ENCODE assay signal across 30 cellular contexts in the genomic region with DNA sequence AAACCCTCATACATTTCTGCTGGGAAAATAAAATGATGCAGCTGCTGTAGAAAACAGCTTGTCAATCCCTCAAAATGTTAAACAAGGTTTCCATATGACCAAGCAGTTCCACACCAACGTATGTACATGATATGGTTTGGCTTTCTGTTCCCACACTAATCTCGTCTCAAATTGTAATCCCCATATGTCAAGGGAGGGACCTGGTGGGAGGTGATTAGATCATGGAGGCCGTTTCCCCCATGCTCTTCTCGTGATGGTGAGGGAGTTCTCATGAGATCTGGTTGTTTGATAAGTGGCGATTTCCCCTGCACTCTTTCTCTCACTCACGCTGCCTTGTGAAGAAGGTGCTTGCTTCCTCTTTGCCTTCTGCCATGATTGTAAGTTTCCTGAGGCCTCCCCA.
DNase-seq lines count a peak whose midpoint lies in the region; ATAC-seq and TF ChIP-seq lines count a peak whose summit lies in the region.
"Had no signal": no experiment of that assay in that cellular context is flagged by ENCODE, and none has a peak within 500 bp of the region (broad histone marks: within the 10 kb centered on the region; RNA-seq: fewer than 3 reads in every experiment).

No MANE protein-coding gene starts in this region.

- no peaks in the 10 kb centered on the region for H3K36me3 Mint-ChIP-seq in CD4-positive, alpha-beta T cell (ENCODE audit: low read depth)
- H3K36me3 Mint-ChIP-seq: natural killer cell treated with Interleukin-12 subunit alpha and Interleukin-12 subunit beta and Interleukin-15 and Interleukin-18, amount 100 ng/mL, for 72 hours had no signal

- H2BK5ac ChIP-seq in mesendoderm (ENCODE audit: low read length) = no peak overlapping the region

- intact Hi-C loops in CD4-positive, alpha-beta T cell (cut with DNase I, micrococcal nuclease) = no loop called here

- H3K4me1 ChIP-seq in mesendoderm (ENCODE audit: control insufficient read depth, low read depth, low read length) = no peaks in the 10 kb centered on the region
- H3K4me1 ChIP-seq: ascending aorta, BLaER1, gastrocnemius medialis, tibial nerve had no signal

- H3K4me3 ChIP-seq in mesendoderm (ENCODE audit: low read length) = no peak overlapping the region
- H3K4me3 ChIP-seq: ascending aorta, BLaER1, gastrocnemius medialis, prostate gland, sigmoid colon, tibial nerve had no signal

- H3K4ac ChIP-seq in mesendoderm (ENCODE audit: low read depth, low read length) = no peak overlapping the region

- CTCF ChIA-PET in CD4-positive, alpha-beta T cell (lab: Charles Lee) = no interaction called here

- DNase-seq in NCI-H524 (lab: John Stamatoyannopoulos, UW) (peak; percentile 89 to 96), mesendoderm (peak; percentile 11), caudate nucleus (lab: John Stamatoyannopoulos, UW) (no peak)
- no peak for DNase-seq in CD4-positive, alpha-beta T cell
- DNase-seq: activated CD4-positive, alpha-beta T cell treated with anti-CD3 and anti-CD28 coated beads, Interleukin-2, amount 50 U/mL, for 48 hours; activated CD4-positive, CD25-positive, alpha-beta regulatory T cell treated with anti-CD3 and anti-CD28 coated beads, Interleukin-2, amount 50 U/mL, for 72 hours; activated gamma-delta T cell treated with Interleukin-2 at 50 U/mL for 16 hours; activated T-cell treated with anti-CD3 and anti-CD28 coated beads, Interleukin-2, amount 50 U/mL, for 48 hours; DMS79; gastrocnemius medialis; HFFc6; IMR-90; kidney glomerular epithelial cell; NCI-H1436 treated with DMSO at 0.1 percent for 48 hours; NCI-H774; occipital lobe; sigmoid colon; SK-N-SH; stimulated activated CD4-positive, alpha-beta T cell treated with anti-CD3 and anti-CD28 coated beads, Interleukin-12 subunit alpha, Interleukin-12 subunit beta, amount 100 ng/mL, for 4 hours; stimulated activated CD4-positive, alpha-beta T cell treated with anti-CD3 and anti-CD28 coated beads, Interleukin-4, amount 100 ng/mL, for 1 hour had no signal

- H3K79me2 ChIP-seq in mesendoderm (ENCODE audit: control insufficient read depth, insufficient read depth, low read length) = no peaks in the 10 kb centered on the region

- H4K5ac ChIP-seq in mesendoderm (ENCODE audit: low read length) = no peak overlapping the region

- no peak overlapping the region for H3K4me3 Mint-ChIP-seq in CD4-positive, alpha-beta T cell
- H3K4me3 Mint-ChIP-seq: HFFc6; natural killer cell treated with Interleukin-12 subunit alpha and Interleukin-12 subunit beta and Interleukin-15 and Interleukin-18, amount 100 ng/mL, for 72 hours; T-helper 1 cell treated with Interleukin-12 subunit alpha and Interleukin-12 subunit beta and Interleukin-4 antibody, amounts not matched to agents 30 μg/mL and 1 μg/mL, for 36 hours had no signal

- no peak overlapping the region for H4K8ac ChIP-seq in mesendoderm (ENCODE audit: low read depth, low read length)

- H3K27me3 ChIP-seq in mesendoderm (ENCODE audit: insufficient read depth, low read length, poor library complexity) = no peaks in the 10 kb centered on the region
- no peaks in the 10 kb centered on the region for H3K27me3 ChIP-seq in CD4-positive, alpha-beta T cell (ENCODE audit: control insufficient read depth, insufficient read depth, low read length)
- H3K27me3 ChIP-seq: ascending aorta, BLaER1, gastrocnemius medialis, sigmoid colon, tibial nerve had no signal

- H3K27ac ChIP-seq in mesendoderm (ENCODE audit: low read depth, low read length) (no peak overlapping the region), caudate nucleus (ENCODE audit: low read depth, low read length) (no peak overlapping the region)
- H3K27ac ChIP-seq in CD4-positive, alpha-beta T cell (ENCODE audit: low read depth, low read length) = no peak overlapping the region
- H3K27ac ChIP-seq: ascending aorta, BLaER1, gastrocnemius medialis, prostate gland, RWPE1, sigmoid colon, tibial nerve had no signal

- H3K18ac ChIP-seq in mesendoderm (ENCODE audit: low read length) = no peak overlapping the region

- H3K27ac Mint-ChIP-seq in CD4-positive, alpha-beta T cell = no peak overlapping the region
- H3K27ac Mint-ChIP-seq: HFFc6; natural killer cell treated with Interleukin-12 subunit alpha and Interleukin-12 subunit beta and Interleukin-15 and Interleukin-18, amount 100 ng/mL, for 72 hours; T-helper 1 cell treated with Interleukin-12 subunit alpha and Interleukin-12 subunit beta and Interleukin-4 antibody, amounts not matched to agents 30 μg/mL and 1 μg/mL, for 36 hours had no signal

- no peak for TF ChIP-seq CTCF in CD4-positive, alpha-beta T cell (IDR thresholded peaks at IDR 0.05)

- no peak overlapping the region for H2BK15ac ChIP-seq in mesendoderm (replicated peaks; ENCODE audit: low read depth)

- no peaks in the 10 kb centered on the region for H3K9me3 ChIP-seq in CD4-positive, alpha-beta T cell (ENCODE audit: control insufficient read depth, low read length)
- H3K9me3 ChIP-seq: ascending aorta, BLaER1, gastrocnemius medialis, prostate gland, sigmoid colon, SK-N-SH, tibial nerve had no signal

- no peak overlapping the region for H2AK5ac ChIP-seq in mesendoderm (ENCODE audit: low read length)

- no peak overlapping the region for H3K9ac ChIP-seq in mesendoderm (ENCODE audit: low read length)
- H3K9ac ChIP-seq: BLaER1, SK-N-SH had no signal

- ATAC-seq in GM18505 (IDR thresholded peaks at IDR 0.05; ENCODE audit: unreplicated experiment) = peak; percentile 51
- ATAC-seq in HG02642 (IDR thresholded peaks at IDR 0.05; ENCODE audit: poor library complexity, unreplicated experiment) = peak; percentile 48
- no peak for ATAC-seq in GM21423 (IDR thresholded peaks at IDR 0.05; ENCODE audit: unreplicated experiment)
- ATAC-seq in CD4-positive, alpha-beta T cell (ENCODE audit: poor library complexity) = no peak
- ATAC-seq: gastrocnemius medialis; natural killer cell treated with Interleukin-12 subunit alpha and Interleukin-12 subunit beta and Interleukin-15 and Interleukin-18, amount 100 ng/mL, for 72 hours had no signal

- H3K9me3 Mint-ChIP-seq in CD4-positive, alpha-beta T cell = no peaks in the 10 kb centered on the region
- H3K9me3 Mint-ChIP-seq: HFFc6; natural killer cell treated with Interleukin-12 subunit alpha and Interleukin-12 subunit beta and Interleukin-15 and Interleukin-18, amount 100 ng/mL, for 72 hours; T-helper 1 cell treated with Interleukin-12 subunit alpha and Interleukin-12 subunit beta and Interleukin-4 antibody, amounts not matched to agents 30 μg/mL and 1 μg/mL, for 36 hours had no signal

- no peaks in the 10 kb centered on the region for H3K36me3 ChIP-seq in mesendoderm (ENCODE audit: control insufficient read depth, insufficient read depth, low read length)
- H3K36me3 ChIP-seq: ascending aorta, BLaER1, gastrocnemius medialis, prostate gland, sigmoid colon, tibial nerve had no signal

- no peak overlapping the region for H2BK120ac ChIP-seq in mesendoderm (ENCODE audit: low read depth, low read length)

- H3K23ac ChIP-seq in mesendoderm (ENCODE audit: low read length) = no peak overlapping the region

- TF ChIP-seq POLR2A in GM18505 (IDR thresholded peaks at IDR 0.05; ENCODE audit: borderline replicate concordance, extremely low read depth, insufficient read depth, insufficient read length) = no peak

- no peaks in the 10 kb centered on the region for H3K4me1 Mint-ChIP-seq in CD4-positive, alpha-beta T cell (ENCODE audit: low read depth)

- WGBS in mesendoderm (ENCODE audit: extremely low coverage, insufficient coverage, low lambda C conversion rate) = no CpG with 5 or more reads among the region's 6 CpGs

- H3K79me1 ChIP-seq in mesendoderm (ENCODE audit: low read length) = no peaks in the 10 kb centered on the region

- POLR2A ChIA-PET in CD4-positive, alpha-beta T cell (lab: Charles Lee) = no interaction called here

- no peak overlapping the region for H3K56ac ChIP-seq in mesendoderm (ENCODE audit: low read length)

- no peak overlapping the region for H3K4me2 ChIP-seq in mesendoderm (ENCODE audit: low read length)
- H3K4me2 ChIP-seq: BLaER1, SK-N-SH had no signal

- peaks cover 3% of the 10 kb centered on the region for H3K27me3 Mint-ChIP-seq in CD4-positive, alpha-beta T cell

Comparison
In these comparisons a context has a peak if more than half of its experiments do, and no peak if none do; other contexts are left out.
1. ATAC-seq: peak in GM18505 (single experiment) and HG02642 (single experiment); none in GM21423 (single experiment) and CD4-positive, alpha-beta T cell (single experiment).
2. DNase-seq: peak in NCI-H524 (2 of 2) and mesendoderm (single experiment); none in caudate nucleus (0 of 61) and CD4-positive, alpha-beta T cell (0 of 10).